Comparison of ENCODE assay signal across 17 cellular contexts in genomic region chr5:83450183-83450839, GRCh38. TPM values are rescaled to one million over a fixed set of nuclear protein-coding genes. Genes with fewer than 3 reads are reported as not detected.
DNase-seq lines count a peak whose midpoint lies in the region; ATAC-seq, FAIRE-seq and TF ChIP-seq lines count a peak whose summit lies in the region.
"Had no signal": no experiment of that assay in that cellular context is flagged by ENCODE, and none has a peak within 500 bp of the region (broad histone marks: within the 10 kb centered on the region; RNA-seq: fewer than 3 reads in every experiment).

No MANE protein-coding gene starts in this region.

- peak; percentile 15 for DNase-seq in GM23338 (ENCODE audit: low spot score)
- DNase-seq in NCI-H748 treated with DMSO at 0.1 percent for 48 hours (lab: John Stamatoyannopoulos, UW), result peak; percentile 17
- DNase-seq in endothelial cell of umbilical vein (ENCODE audit: low read depth, low spot score), result peak; percentile 36
- no peak for DNase-seq in neural crest cell (ENCODE audit: low read depth, low spot score)
- DNase-seq in NCI-H1694 treated with DMSO at 0.1 percent for 48 hours (lab: John Stamatoyannopoulos, UW), result no peak
- no peak for DNase-seq in stimulated activated CD8-positive, alpha-beta memory T cell treated with anti-CD3 and anti-CD28 coated beads, Interleukin-4, amount 100 ng/mL, for 48 hours
- no peak for DNase-seq in GM12891 (ENCODE audit: insufficient read length, low spot score)
- DNase-seq: activated CD8-positive, alpha-beta T cell treated with anti-CD3 and anti-CD28 coated beads, Interleukin-2, amount 10 ng/mL, durations not matched to agents 7 days and 5 days; BE2C; HFFc6; NCI-H2081; nucleus accumbens; Peyer's patch; small intestine; SW 1271 had no signal

- peak; percentile 85 for FAIRE-seq in endothelial cell of umbilical vein (lab: Jason Lieb, UNC)
- no peak for FAIRE-seq in GM12891 (lab: Jason Lieb, UNC)
- FAIRE-seq: islet of Langerhans, small intestine had no signal

- H3K4me3 ChIP-seq in GM23338 (no peak overlapping the region), endothelial cell of umbilical vein (replicated peaks in 1 of 3; ENCODE audit: insufficient read depth in 1 of 3, low read depth in 1 of 3, low read length in 3 of 3) (no peak overlapping the region)
- H3K4me3 ChIP-seq: Peyer's patch had no signal

- H3K36me3 ChIP-seq in GM23338 (ENCODE audit: insufficient read depth) (no peaks in the 10 kb centered on the region), endothelial cell of umbilical vein (ENCODE audit: control insufficient read depth in 2 of 2, extremely low read depth in 1 of 2, insufficient read depth in 2 of 2, low read length in 2 of 2) (no peaks in the 10 kb centered on the region)
- H3K36me3 ChIP-seq: BE2C, Peyer's patch had no signal

- POLR2A ChIA-PET in endothelial cell of umbilical vein (lab: Charles Lee), result no interaction called here

- peak overlapping the region; percentile 0; the same call in 1 of the 2 replicates for H3K27ac Mint-ChIP-seq in GM23338
- H3K27ac Mint-ChIP-seq in neural crest cell (ENCODE audit: unreplicated experiment), result peak overlapping the region; percentile 70
- H3K27ac Mint-ChIP-seq: activated CD8-positive, alpha-beta T cell treated with anti-CD3 and anti-CD28 coated beads, Interleukin-2, amount 10 ng/mL, durations not matched to agents 7 days and 5 days; HFFc6; mesothelial cell of epicardium had no signal

- no peaks in the 10 kb centered on the region for H3K9me3 ChIP-seq in endothelial cell of umbilical vein (replicated peaks; ENCODE audit: control insufficient read depth, insufficient read depth, low read length)
- H3K9me3 ChIP-seq: BE2C, Peyer's patch had no signal

- no peak overlapping the region for H3K9ac ChIP-seq in endothelial cell of umbilical vein (replicated peaks; ENCODE audit: extremely low read depth, insufficient read depth, low read length)

- H3K4me2 ChIP-seq in GM23338 (no peak overlapping the region), endothelial cell of umbilical vein (ENCODE audit: insufficient read depth, low read length) (no peak overlapping the region)

- intact Hi-C loops in endothelial cell of umbilical vein (cut with micrococcal nuclease), result no loop called here

- H2AFZ ChIP-seq in GM23338 (peak overlapping the region; percentile 60; the same call in 1 of the 2 replicates), endothelial cell of umbilical vein (ENCODE audit: low read depth, low read length) (no peak overlapping the region)

- no peaks in the 10 kb centered on the region for H3K9me1 ChIP-seq in endothelial cell of umbilical vein (replicated peaks; ENCODE audit: control insufficient read depth, extremely low read depth, insufficient read depth, low read length)

- dilution Hi-C loops in endothelial cell of umbilical vein (cut with MboI; ENCODE audit: extremely low pct_ligation_motif_present, low sequenced_read_pairs), result no loop called here

- H3K36me3 Mint-ChIP-seq in GM23338 (ENCODE audit: low read depth) (0 out of 3 replicates have a peak, but pooled peaks cover 4% of the 10 kb centered on the region), neural crest cell (ENCODE audit: low read depth) (peaks cover 6% of the 10 kb centered on the region)
- H3K36me3 Mint-ChIP-seq: mesothelial cell of epicardium had no signal

- peaks cover 25% of the 10 kb centered on the region for H3K4me1 ChIP-seq in GM23338 (ENCODE audit: insufficient read depth)
- H3K4me1 ChIP-seq in endothelial cell of umbilical vein (ENCODE audit: control insufficient read depth, extremely low read depth, insufficient read depth, low read length), result peaks cover 8% of the 10 kb centered on the region
- H3K4me1 ChIP-seq: BE2C, Peyer's patch had no signal

- no peaks in the 10 kb centered on the region for H4K20me1 ChIP-seq in GM23338 (replicated peaks; ENCODE audit: insufficient read depth)
- H4K20me1 ChIP-seq in endothelial cell of umbilical vein (replicated peaks; ENCODE audit: control insufficient read depth, extremely low read depth, insufficient read depth, low read length), result no peaks in the 10 kb centered on the region

- H3K9me3 Mint-ChIP-seq in GM23338 (peaks cover 8% of the 10 kb centered on the region; the same call in 2 of the 3 replicates), neural crest cell (peaks cover 5% of the 10 kb centered on the region)

- TF ChIP-seq CTCF in GM23338 (conservative IDR thresholded peaks at IDR 0.05; ENCODE audit: low read depth in 2 of 2), result no peak
- TF ChIP-seq CTCF in endothelial cell of umbilical vein (IDR thresholded peaks at IDR 0.05; ENCODE audit: extremely low read depth in 1 of 2, insufficient read depth in 1 of 2, low read depth in 1 of 2, low read length in 2 of 2), result no peak
- TF ChIP-seq CTCF in neural crest cell (conservative IDR thresholded peaks at IDR 0.05), result no peak

- H3K4me3 Mint-ChIP-seq in GM23338 (no peak overlapping the region), neural crest cell (no peak overlapping the region)
- H3K4me3 Mint-ChIP-seq: activated CD8-positive, alpha-beta T cell treated with anti-CD3 and anti-CD28 coated beads, Interleukin-2, amount 10 ng/mL, durations not matched to agents 7 days and 5 days; HFFc6; mesothelial cell of epicardium had no signal

- BruUV-seq in endothelial cell of umbilical vein (replicated peaks; lab: Mats Ljungman, UMichigan), result no TSS peak

- H3K27me3 Mint-ChIP-seq in GM23338 (ENCODE audit: insufficient read depth, low read depth, poor library complexity), result no peaks in the 10 kb centered on the region
- no peaks in the 10 kb centered on the region for H3K27me3 Mint-ChIP-seq in neural crest cell (ENCODE audit: low read depth)

- peak; percentile 55; the same call in 2 of the 3 replicates for ATAC-seq in GM23338
- ATAC-seq: activated CD8-positive, alpha-beta T cell treated with anti-CD3 and anti-CD28 coated beads, Interleukin-2, amount 10 ng/mL, durations not matched to agents 7 days and 5 days had no signal

- no peaks in the 10 kb centered on the region for H3K9me2 ChIP-seq in GM23338 (ENCODE audit: insufficient read depth)

- no peaks in the 10 kb centered on the region for H3F3A ChIP-seq in GM23338 (replicated peaks; ENCODE audit: low read depth)

- no peaks in the 10 kb centered on the region for H3K27me3 ChIP-seq in GM23338 (ENCODE audit: insufficient read depth)
- peaks cover 4 to 5% of the 10 kb centered on the region in 2 experiments for H3K27me3 ChIP-seq in endothelial cell of umbilical vein (ENCODE audit: control insufficient read depth in 2 of 2, insufficient read depth in 2 of 2, low read length in 2 of 2)
- H3K27me3 ChIP-seq: BE2C, Peyer's patch had no signal

- H3K27ac ChIP-seq in GM23338 (ENCODE audit: low read depth) (no peak overlapping the region), endothelial cell of umbilical vein (ENCODE audit: insufficient read depth, low read depth, low read length) (no peak overlapping the region)
- H3K27ac ChIP-seq: Peyer's patch had no signal

- CTCF ChIA-PET in endothelial cell of umbilical vein (lab: Charles Lee), result interaction anchor here (1.0 to 1.2 kb wide), 2 partner anchors 12 to 18 kb away, joined by 3 to 4 read pairs; no protein-coding TSS in a partner anchor

- H3K4me1 Mint-ChIP-seq in GM23338, result peaks cover 17% of the 10 kb centered on the region
- peaks cover 4% of the 10 kb centered on the region for H3K4me1 Mint-ChIP-seq in neural crest cell

- TF ChIP-seq POLR2A in endothelial cell of umbilical vein (IDR thresholded peaks at IDR 0.05; ENCODE audit: low read depth, low read length) (no peak), GM12891 (IDR thresholded peaks at IDR 0.05; ENCODE audit: low read depth, low read length) (no peak)

- H3K79me2 ChIP-seq in GM23338 (replicated peaks; ENCODE audit: insufficient read depth), result no peaks in the 10 kb centered on the region
- H3K79me2 ChIP-seq in endothelial cell of umbilical vein (ENCODE audit: control insufficient read depth, insufficient read depth, low read length), result no peaks in the 10 kb centered on the region

TF ChIP-seq in GM23338, 12 proteins besides CTCF, POLR2A, EP300 and RAD21 (continues in another document):
- TF ChIP-seq EZH2phosphoT487 (IDR thresholded peaks at IDR 0.05; ENCODE audit: unreplicated experiment) (no peak), CREB1 (CRISPR knock-in tag; IDR thresholded peaks at IDR 0.05; ENCODE audit: low read depth) (no peak), JUNB (IDR thresholded peaks at IDR 0.05; ENCODE audit: unreplicated experiment) (no peak), POLR2AphosphoS5 (IDR thresholded peaks at IDR 0.05; ENCODE audit: low read depth) (no peak), ZNF331 (CRISPR knock-in tag; IDR thresholded peaks at IDR 0.05; ENCODE audit: low read depth) (no peak), NANOG (IDR thresholded peaks at IDR 0.05; ENCODE audit: borderline replicate concordance) (no peak)

TF ChIP-seq in endothelial cell of umbilical vein, 7 proteins besides CTCF, POLR2A, EP300 and RAD21:
- no peak for TF ChIP-seq EZH2 (IDR thresholded peaks at IDR 0.05; ENCODE audit: borderline replicate concordance, low read depth, low read length, severe bottlenecking)
- TF ChIP-seq FOS (IDR thresholded peaks at IDR 0.05; ENCODE audit: borderline replicate concordance, insufficient read depth, low read length), result peak; percentile 29

TF ChIP-seq in GM12891, 5 proteins besides CTCF, POLR2A, EP300 and RAD21:
- TF ChIP-seq SPI1 (IDR thresholded peaks at IDR 0.05; ENCODE audit: low read depth, low read length) (no peak), PAX5 (IDR thresholded peaks at IDR 0.05; ENCODE audit: insufficient read depth, low read length, severe bottlenecking) (no peak)

RNA-seq across cellular contexts. Expression of gene VCAN, which starts 21.2 kb away (rescaled TPM):
- 373 and 404 TPM in 2 replicates for total RNA-seq in GM23338 (2014; rRNA removed; shearing (Covaris generic))
- polyA plus RNA-seq in GM23338 (2016; fragmentation: Nextera tagmentation; extraction: Ambion mirVana) (133 and 137 TPM in 2 replicates), endothelial cell of umbilical vein (0.56 and 1.2 TPM in 2 replicates)
- total RNA-seq in endothelial cell of umbilical vein (0.35 and 0.72 TPM in 2 replicates), neural crest cell (234 and 236 TPM in 2 replicates)
- polyA plus RNA-seq in endothelial cell of umbilical vein (2011; cell fraction: cytosol; rRNA removed), result 0.21 and 0.62 TPM in 2 replicates
- polyA plus RNA-seq in endothelial cell of umbilical vein (2011; cell fraction: nucleus; rRNA removed), result 0.88 TPM in 2 replicates
- 3.3 and 4.0 TPM in 2 replicates for polyA plus RNA-seq in endothelial cell of umbilical vein (2012)
- polyA minus RNA-seq in endothelial cell of umbilical vein, result 2.8 and 5.6 TPM in 2 replicates
- polyA minus RNA-seq in endothelial cell of umbilical vein (2011; cell fraction: cytosol; rRNA and poly(A)+ RNA removed), result not detected
- 1.6 and 1.8 TPM in 2 replicates for polyA minus RNA-seq in endothelial cell of umbilical vein (2011; cell fraction: nucleus; rRNA and poly(A)+ RNA removed)
- 1.4 TPM for polyA plus RNA-seq in GM12891 (2012; ENCODE audit: low read depth, missing spikeins)

Comparison
In these comparisons a context has a peak if more than half of its experiments do, and no peak if none do; other contexts are left out.
1. DNase-seq: peak in GM23338 (single experiment), NCI-H748 treated with DMSO at 0.1 percent for 48 hours (single experiment) and endothelial cell of umbilical vein (single experiment); none in neural crest cell (single experiment), NCI-H1694 treated with DMSO at 0.1 percent for 48 hours (single experiment), stimulated activated CD8-positive, alpha-beta memory T cell treated with anti-CD3 and anti-CD28 coated beads, Interleukin-4, amount 100 ng/mL, for 48 hours (single experiment) and GM12891 (single experiment).
2. RNA of gene VCAN, which starts 21.2 kb away (total RNA-seq): 373 to 404 TPM in GM23338 and 234 to 236 TPM in neural crest cell; 0.35 to 0.72 TPM in endothelial cell of umbilical vein; every median in the first group is over 100 times any median in the second.